In genomic region chr2:28391564-28392296, GRCh38 we compare ENCODE assay signal across 8 cellular contexts. TPM values are rescaled to one million over a fixed set of nuclear protein-coding genes. Genes with fewer than 3 reads are reported as not detected.
A peak's percentile ranks its signal among the peaks of the same experiment; 100 is the strongest.
DNase-seq lines count a peak whose midpoint lies in the region; ATAC-seq and TF ChIP-seq lines count a peak whose summit lies in the region.

No MANE protein-coding gene starts in this region.

- DNase-seq in A172 (ENCODE audit: low spot score) (peak; percentile 83), NCI-H2029 treated with DMSO at 0.1 percent for 48 hours (lab: John Stamatoyannopoulos, UW) (peak; percentile 48), chondrocyte (ENCODE audit: low spot score) (no peak), left colon (peak; percentile 96 to 99)
- DNase-seq in activated CD4-positive, CD25-positive, alpha-beta regulatory T cell treated with anti-CD3 and anti-CD28 coated beads, Interleukin-2, amount 50 U/mL, for 16 hours (ENCODE audit: low read depth, low spot score) = peak; percentile 33
- peak; percentile 65 for DNase-seq in stimulated activated CD4-positive, alpha-beta T cell treated with anti-CD3 and anti-CD28 coated beads, Interleukin-4, amount 100 ng/mL, for 1 hour

- peaks cover 38% of the 10 kb centered on the region for H3K4me1 Mint-ChIP-seq in chondrocyte (ENCODE audit: low read depth)

- ATAC-seq in GM18502 (IDR thresholded peaks at IDR 0.05; ENCODE audit: poor library complexity, unreplicated experiment) (peak; percentile 36), HG02970 (IDR thresholded peaks at IDR 0.05; ENCODE audit: low FRiP score, unreplicated experiment) (peak; percentile 37), left colon (peak; percentile 54)

- peak overlapping the region; percentile 96 for H3K27ac Mint-ChIP-seq in chondrocyte (ENCODE audit: unreplicated experiment)

- intact Hi-C loops in left colon (cut with DNase I, micrococcal nuclease) = no loop called here

- peak; percentile 25 for TF ChIP-seq CTCF in chondrocyte (IDR thresholded peaks at IDR 0.05)

- H3K4me3 Mint-ChIP-seq in chondrocyte (ENCODE audit: unreplicated experiment) = peak overlapping the region; percentile 77

- H3K27me3 Mint-ChIP-seq in chondrocyte (ENCODE audit: low read depth) = no peaks in the 10 kb centered on the region

- no peaks in the 10 kb centered on the region for H3K9me3 Mint-ChIP-seq in chondrocyte (ENCODE audit: low read depth)

- H3K36me3 Mint-ChIP-seq in chondrocyte (ENCODE audit: low read depth) = peaks cover 7% of the 10 kb centered on the region

RNA-seq across cellular contexts. Expression of gene FOSL2, which starts 0.9 kb away (rescaled TPM):
- total RNA-seq in A172 (2014; rRNA removed; shearing (Covaris generic)) = 36.1 and 39.7 TPM in 2 replicates
- total RNA-seq in chondrocyte = 93.0 to 163 TPM (median 156 TPM) in 3 replicates
- total RNA-seq in left colon = 100 to 1,000 TPM; 142 to 197 TPM
